Comparison of ENCODE assay signal across 8 cellular contexts in the genomic region with DNA sequence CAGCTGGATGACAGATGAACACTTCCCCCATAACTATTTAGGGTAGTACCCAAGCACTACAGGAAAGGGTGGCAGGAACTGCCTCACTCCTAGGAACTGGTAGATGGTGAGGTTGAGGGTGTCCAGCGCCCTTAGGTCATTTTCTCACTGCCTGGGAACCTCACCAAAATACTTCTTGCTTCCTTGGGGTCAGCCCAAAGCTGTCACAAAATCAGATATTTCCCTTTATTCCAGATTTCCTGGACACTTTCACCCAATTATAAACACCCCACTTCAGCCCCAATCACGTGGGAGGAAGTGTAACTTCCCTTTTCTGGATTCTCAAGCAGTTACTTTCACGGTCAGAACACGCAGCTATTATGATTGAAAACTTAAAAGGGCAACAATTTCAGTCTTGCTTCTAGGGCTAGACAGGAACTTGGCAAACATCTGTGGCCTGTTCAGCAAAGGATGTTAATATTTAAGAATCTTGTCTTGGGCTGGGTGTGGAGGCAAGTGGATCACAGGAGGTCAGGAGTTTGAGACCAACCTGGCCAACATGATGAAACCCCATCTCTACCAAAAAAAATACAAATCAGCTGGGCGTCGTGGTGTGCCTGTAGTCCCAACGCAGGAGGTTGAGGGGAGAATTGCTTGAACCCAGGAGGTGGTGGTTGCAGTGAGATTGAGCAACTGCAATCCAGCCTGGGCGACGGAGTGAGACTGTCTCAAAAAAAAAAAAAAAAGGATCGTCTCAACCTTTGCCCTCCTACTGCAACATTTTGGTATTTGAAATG. TPM values are rescaled to one million over a fixed set of nuclear protein-coding genes. Genes with fewer than 3 reads are reported as not detected.
DNase-seq lines count a peak whose midpoint lies in the region; ATAC-seq lines count a peak whose summit lies in the region.

No MANE protein-coding gene starts in this region.

- no peaks in the 10 kb centered on the region for H3K9me3 Mint-ChIP-seq in activated naive CD4-positive, alpha-beta T cell treated with anti-CD3 and anti-CD28 coated beads, Interleukin-2, amount 50 U/mL, for 72 hours

- DNase-seq in AML-193 (lab: John Stamatoyannopoulos, UW) (peak; percentile 79 to 88), Karpas-422 (peak; percentile 64), left ventricle myocardium superior (no peak), NCI-H146 treated with DMSO at 0.1 percent for 48 hours (lab: John Stamatoyannopoulos, UW; ENCODE audit: unreplicated experiment) (no peak), NCI-H774 (lab: John Stamatoyannopoulos, UW) (no peak)
- peak in 1 of 2 donors; percentile 9 for DNase-seq in activated naive CD4-positive, alpha-beta T cell treated with anti-CD3 and anti-CD28 coated beads, Interleukin-2, amount 50 U/mL, for 72 hours (ENCODE audit: low spot score in 2 of 2)
- peak; percentile 20 for DNase-seq in stimulated activated CD8-positive, alpha-beta memory T cell treated with anti-CD3 and anti-CD28 coated beads, Interleukin-4, amount 100 ng/mL, for 48 hours

- peak in 1 of 2 donors; percentile 14 for ATAC-seq in activated naive CD4-positive, alpha-beta T cell treated with anti-CD3 and anti-CD28 coated beads, Interleukin-2, amount 50 U/mL, for 72 hours
- ATAC-seq in left ventricle myocardium superior = peak; percentile 0
- ATAC-seq in GM18858 (IDR thresholded peaks at IDR 0.05; ENCODE audit: unreplicated experiment) = no peak

- peaks cover 41% of the 10 kb centered on the region for H3K4me1 ChIP-seq in Karpas-422 (ENCODE audit: low read length)

- no peak overlapping the region for H2AFZ ChIP-seq in Karpas-422 (ENCODE audit: low read length)

- H3K27me3 ChIP-seq in Karpas-422 (ENCODE audit: low read length) = no peaks in the 10 kb centered on the region

- no peaks in the 10 kb centered on the region for H3K9me3 ChIP-seq in Karpas-422 (ENCODE audit: low read length)

- H3K9ac ChIP-seq in Karpas-422 (ENCODE audit: low read length) = peak overlapping the region; percentile 15; the same call in 1 of the 2 replicates

- no peak overlapping the region for H3K4me3 ChIP-seq in Karpas-422 (ENCODE audit: low read length)

- H3K36me3 ChIP-seq in Karpas-422 (ENCODE audit: insufficient read depth, low read length) = peaks cover 17% of the 10 kb centered on the region

- intact Hi-C loops in left ventricle myocardium superior (cut with micrococcal nuclease) = no loop called here

- H3K27ac Mint-ChIP-seq in activated naive CD4-positive, alpha-beta T cell treated with anti-CD3 and anti-CD28 coated beads, Interleukin-2, amount 50 U/mL, for 72 hours = peak overlapping the region; percentile 65 to 91

- peaks cover 10% of the 10 kb centered on the region for H3K79me2 ChIP-seq in Karpas-422 (ENCODE audit: low read length)

- H3K36me3 Mint-ChIP-seq in activated naive CD4-positive, alpha-beta T cell treated with anti-CD3 and anti-CD28 coated beads, Interleukin-2, amount 50 U/mL, for 72 hours = peaks cover 30 to 32% of the 10 kb centered on the region in 2 donors

- peak overlapping the region; percentile 54 for H3K27ac ChIP-seq in Karpas-422 (ENCODE audit: low read length)

- H3K9me2 ChIP-seq in Karpas-422 (replicated peaks; ENCODE audit: insufficient read depth, low read length) = no peaks in the 10 kb centered on the region

- no peak overlapping the region for H3K4me2 ChIP-seq in Karpas-422 (ENCODE audit: low read depth, low read length, poor library complexity, severe bottlenecking)

- peaks cover 28% of the 10 kb centered on the region for H4K20me1 ChIP-seq in Karpas-422 (ENCODE audit: insufficient read depth, low read depth, low read length)

RNA-seq across cellular contexts. Expression of a gene that starts 4.0 kb away (rescaled TPM):
- total RNA-seq in Karpas-422 (2014; rRNA removed; shearing (Covaris generic); ENCODE audit: low replicate concordance) = 209 and 392 TPM in 2 replicates
- 1,000 to 10,000 TPM; 1,006 to 1,113 TPM for total RNA-seq in activated naive CD4-positive, alpha-beta T cell treated with anti-CD3 and anti-CD28 coated beads, Interleukin-2, amount 50 U/mL, for 72 hours
- 2,305 TPM for total RNA-seq in left ventricle myocardium superior

RNA-seq across cellular contexts. Expression of a gene that starts 13.3 kb away (rescaled TPM):
- total RNA-seq in Karpas-422 (2014; rRNA removed; shearing (Covaris generic); ENCODE audit: low replicate concordance) = 1.7 and 1.9 TPM in 2 replicates
- under 1 TPM; 0.18 to 0.58 TPM for total RNA-seq in activated naive CD4-positive, alpha-beta T cell treated with anti-CD3 and anti-CD28 coated beads, Interleukin-2, amount 50 U/mL, for 72 hours
- total RNA-seq in left ventricle myocardium superior = 1.1 TPM

RNA-seq across cellular contexts. Expression of a gene that starts 46.1 kb away (rescaled TPM):
- total RNA-seq in Karpas-422 (2014; rRNA removed; shearing (Covaris generic); ENCODE audit: low replicate concordance) = not detected in 2 replicates
- under 1 TPM in 1 of 2 donors, not detected in 1; 0.33 TPM for total RNA-seq in activated naive CD4-positive, alpha-beta T cell treated with anti-CD3 and anti-CD28 coated beads, Interleukin-2, amount 50 U/mL, for 72 hours
- total RNA-seq in left ventricle myocardium superior = 11.1 TPM

Comparison
In these comparisons a context has a peak if more than half of its experiments do, and no peak if none do; other contexts are left out.
1. DNase-seq: peak in AML-193 (2 of 2), Karpas-422 (single experiment) and stimulated activated CD8-positive, alpha-beta memory T cell treated with anti-CD3 and anti-CD28 coated beads, Interleukin-4, amount 100 ng/mL, for 48 hours (single experiment); none in left ventricle myocardium superior (single experiment), NCI-H146 treated with DMSO at 0.1 percent for 48 hours (single experiment) and NCI-H774 (single experiment).